15 cellular contexts compared by ENCODE assay signal in genomic region chr4:113666386-113667114, GRCh38.
DNase-seq lines count a peak whose midpoint lies in the region; ATAC-seq and TF ChIP-seq lines count a peak whose summit lies in the region.
"Had no signal": no experiment of that assay in that cellular context is flagged by ENCODE, and none has a peak within 500 bp of the region (broad histone marks: within the 10 kb centered on the region; RNA-seq: fewer than 3 reads in every experiment).

No MANE protein-coding gene starts in this region.

- H4K20me1 ChIP-seq in hepatocyte (ENCODE audit: insufficient read depth, poor library complexity, severe bottlenecking) = no peaks in the 10 kb centered on the region

- H2AFZ ChIP-seq in hepatocyte = no peak overlapping the region

- H3K79me2 ChIP-seq in hepatocyte = peaks cover 94% of the 10 kb centered on the region

- no peaks in the 10 kb centered on the region for H3K9me2 ChIP-seq in hepatocyte (replicated peaks; ENCODE audit: insufficient read depth)

- H3K27me3 ChIP-seq in cardiac muscle cell (no peaks in the 10 kb centered on the region), right atrium auricular region (no peaks in the 10 kb centered on the region), hepatocyte (no peaks in the 10 kb centered on the region), testis (no peaks in the 10 kb centered on the region)

- H3K9me3 ChIP-seq in cardiac muscle cell (ENCODE audit: low read depth) = no peaks in the 10 kb centered on the region
- H3K9me3 ChIP-seq in right atrium auricular region = no peaks in the 10 kb centered on the region
- H3K9me3 ChIP-seq in hepatocyte (ENCODE audit: low read depth) = no peaks in the 10 kb centered on the region
- H3K9me3 ChIP-seq in testis = no peaks in the 10 kb centered on the region

- H3K4me1 ChIP-seq in cardiac muscle cell (ENCODE audit: low read depth) (peaks cover 46% of the 10 kb centered on the region), right atrium auricular region (peaks cover 0 to 17% of the 10 kb centered on the region in 2 donors), hepatocyte (ENCODE audit: insufficient read depth) (no peaks in the 10 kb centered on the region), testis (peaks cover 11% of the 10 kb centered on the region)

- ATAC-seq in GM18873 (IDR thresholded peaks at IDR 0.05; ENCODE audit: low FRiP score, unreplicated experiment) (no peak), HG02642 (IDR thresholded peaks at IDR 0.05; ENCODE audit: poor library complexity, unreplicated experiment) (no peak)

- peak in 1 of 2 donors; percentile 29 for DNase-seq in cardiac muscle cell (ENCODE audit: low read depth in 1 of 2, low spot score in 1 of 2)
- no peak for DNase-seq in right atrium auricular region (ENCODE audit: low spot score)
- peak; percentile 7 for DNase-seq in OCI-M1 (lab: John Stamatoyannopoulos, UW)
- DNase-seq in hepatocyte (ENCODE audit: low spot score) = no peak
- no peak for DNase-seq in testis
- DNase-seq in AML-193 (lab: John Stamatoyannopoulos, UW) = no peak
- DNase-seq: CD4-positive, alpha-beta T cell; DMS79 treated with DMSO at 0.1 percent for 48 hours; GOT3; NCI-H187 treated with DMSO at 0.1 percent for 48 hours; NCI-H2171 treated with DMSO at 0.1 percent for 48 hours; NCI-H774; SIG-M5 had no signal

- no peak for TF ChIP-seq CTCF in cardiac muscle cell (IDR thresholded peaks at IDR 0.05; ENCODE audit: low read depth, low read length)
- no peak for TF ChIP-seq CTCF in right atrium auricular region (IDR thresholded peaks at IDR 0.05)
- TF ChIP-seq CTCF in hepatocyte (IDR thresholded peaks at IDR 0.05; ENCODE audit: poor library complexity) = no peak
- TF ChIP-seq CTCF in testis (IDR thresholded peaks at IDR 0.05) = no peak

- WGBS in hepatocyte (ENCODE audit: low lambda C conversion rate, missing lambda C conversion rate) = 71% methylated on average over 8 of the region's 8 CpGs
- 68 to 75% methylated on average over 8 of the region's 8 CpGs for WGBS in testis, 2 donors

- peak overlapping the region; percentile 38 for H3K4me2 ChIP-seq in hepatocyte

- no peak for TF ChIP-seq POLR2A in testis (IDR thresholded peaks at IDR 0.05)

- H3K27ac ChIP-seq in cardiac muscle cell (peak overlapping the region; percentile 92), right atrium auricular region (peak overlapping the region in 1 of 2 donors; percentile 38), hepatocyte (peak overlapping the region; percentile 35), testis (peak overlapping the region; percentile 8 to 12)

- H3K36me3 ChIP-seq in cardiac muscle cell = no peaks in the 10 kb centered on the region
- H3K36me3 ChIP-seq in right atrium auricular region = no peaks in the 10 kb centered on the region
- H3K36me3 ChIP-seq in hepatocyte (replicated peaks; ENCODE audit: insufficient read depth, low read depth) = no peaks in the 10 kb centered on the region
- no peaks in the 10 kb centered on the region for H3K36me3 ChIP-seq in testis (ENCODE audit: low read depth, missing control alignments)

- no peak overlapping the region for H3K4me3 ChIP-seq in cardiac muscle cell
- no peak overlapping the region for H3K4me3 ChIP-seq in right atrium auricular region
- H3K4me3 ChIP-seq in hepatocyte = no peak overlapping the region
- no peak overlapping the region for H3K4me3 ChIP-seq in testis

- intact Hi-C loops in testis (cut with DNase I; ENCODE audit: low total_unique reads) = no loop called here
